Comparison of ENCODE assay signal across 8 cellular contexts in genomic region chr1:113903496-113904291, GRCh38. TPM values are rescaled to one million over a fixed set of nuclear protein-coding genes. Genes with fewer than 3 reads are reported as not detected.
A peak's percentile ranks its signal among the peaks of the same experiment; 100 is the strongest.
DNase-seq lines count a peak whose midpoint lies in the region; ATAC-seq lines count a peak whose summit lies in the region.

No MANE protein-coding gene starts in this region.

- H3K4me3 ChIP-seq in iPS-18a (ENCODE audit: low read length) = peak overlapping the region; percentile 91

- no peak for ATAC-seq in stimulated activated effector memory CD8-positive, alpha-beta T cell treated with anti-CD3 and anti-CD28 coated beads, Interleukin-12 subunit alpha, Interleukin-12 subunit beta, amount 100 ng/mL, for 72 hours
- ATAC-seq in HG02885 (IDR thresholded peaks at IDR 0.05; ENCODE audit: poor library complexity, unreplicated experiment) = no peak
- no peak for ATAC-seq in GM21825 (IDR thresholded peaks at IDR 0.05; ENCODE audit: unreplicated experiment)

- peak; percentile 9 for DNase-seq in Ammon's horn (ENCODE audit: low spot score)
- peak; percentile 20 for DNase-seq in HS-27A (ENCODE audit: low read depth)
- no peak for DNase-seq in activated naive CD4-positive, alpha-beta T cell treated with anti-CD3 and anti-CD28 coated beads for 36 hours
- no peak for DNase-seq in stimulated activated effector memory CD8-positive, alpha-beta T cell treated with anti-CD3 and anti-CD28 coated beads, Interleukin-12 subunit alpha, Interleukin-12 subunit beta, amount 100 ng/mL, for 72 hours (ENCODE audit: low spot score in 2 of 2)
- no peak for DNase-seq in globus pallidus (ENCODE audit: low spot score)

- H3K9me3 Mint-ChIP-seq in activated naive CD4-positive, alpha-beta T cell treated with anti-CD3 and anti-CD28 coated beads for 36 hours = no peaks in the 10 kb centered on the region
- H3K9me3 Mint-ChIP-seq in stimulated activated effector memory CD8-positive, alpha-beta T cell treated with anti-CD3 and anti-CD28 coated beads, Interleukin-12 subunit alpha, Interleukin-12 subunit beta, amount 100 ng/mL, for 72 hours = no peaks in the 10 kb centered on the region

- no peak overlapping the region for H3K27ac ChIP-seq in iPS-18a (ENCODE audit: low read length)

- H3K27me3 ChIP-seq in iPS-18a (ENCODE audit: control insufficient read depth, insufficient read depth, low read length) = no peaks in the 10 kb centered on the region

- peak overlapping the region; percentile 53 for H3K9ac ChIP-seq in iPS-18a (ENCODE audit: low read length)

- intact Hi-C loops in activated naive CD4-positive, alpha-beta T cell treated with anti-CD3 and anti-CD28 coated beads for 36 hours (cut with micrococcal nuclease) = loop anchor here (2.0 to 10.0 kb wide), 4 partner anchors 769 to 1187 kb away; partner anchors contain the start of genes LRIG2 and SLC16A1

- CTCF ChIA-PET in activated naive CD4-positive, alpha-beta T cell treated with anti-CD3 and anti-CD28 coated beads for 36 hours (lab: Charles Lee) = interaction anchor here (0.6 to 5.1 kb wide), 18 partner anchors 11 to 763 kb away, joined by 3 to 43 read pairs (median 4); partner anchors contain the start of gene HIPK1

- peak overlapping the region; percentile 97 for H3K27ac Mint-ChIP-seq in activated naive CD4-positive, alpha-beta T cell treated with anti-CD3 and anti-CD28 coated beads for 36 hours
- H3K27ac Mint-ChIP-seq in stimulated activated effector memory CD8-positive, alpha-beta T cell treated with anti-CD3 and anti-CD28 coated beads, Interleukin-12 subunit alpha, Interleukin-12 subunit beta, amount 100 ng/mL, for 72 hours = peak overlapping the region; percentile 95

- peaks cover 19% of the 10 kb centered on the region for H3K36me3 ChIP-seq in iPS-18a (ENCODE audit: control insufficient read depth, low read depth, low read length)

- no peaks in the 10 kb centered on the region for H3K4me1 ChIP-seq in iPS-18a (ENCODE audit: control insufficient read depth, low read depth, low read length)

- peaks cover 62% of the 10 kb centered on the region for H3K4me1 Mint-ChIP-seq in activated naive CD4-positive, alpha-beta T cell treated with anti-CD3 and anti-CD28 coated beads for 36 hours (ENCODE audit: low read depth)
- H3K4me1 Mint-ChIP-seq in stimulated activated effector memory CD8-positive, alpha-beta T cell treated with anti-CD3 and anti-CD28 coated beads, Interleukin-12 subunit alpha, Interleukin-12 subunit beta, amount 100 ng/mL, for 72 hours = peaks cover 78% of the 10 kb centered on the region

- H3K36me3 Mint-ChIP-seq in activated naive CD4-positive, alpha-beta T cell treated with anti-CD3 and anti-CD28 coated beads for 36 hours (ENCODE audit: low read depth) = peaks cover 47% of the 10 kb centered on the region
- H3K36me3 Mint-ChIP-seq in stimulated activated effector memory CD8-positive, alpha-beta T cell treated with anti-CD3 and anti-CD28 coated beads, Interleukin-12 subunit alpha, Interleukin-12 subunit beta, amount 100 ng/mL, for 72 hours = peaks cover 79% of the 10 kb centered on the region

- H3K4me3 Mint-ChIP-seq in activated naive CD4-positive, alpha-beta T cell treated with anti-CD3 and anti-CD28 coated beads for 36 hours = peak overlapping the region; percentile 99
- H3K4me3 Mint-ChIP-seq in stimulated activated effector memory CD8-positive, alpha-beta T cell treated with anti-CD3 and anti-CD28 coated beads, Interleukin-12 subunit alpha, Interleukin-12 subunit beta, amount 100 ng/mL, for 72 hours = peak overlapping the region; percentile 99

- no peaks in the 10 kb centered on the region for H3K27me3 Mint-ChIP-seq in activated naive CD4-positive, alpha-beta T cell treated with anti-CD3 and anti-CD28 coated beads for 36 hours (ENCODE audit: low read depth)

- H3K9me3 ChIP-seq in iPS-18a (ENCODE audit: control insufficient read depth, low read depth, low read length) = no peaks in the 10 kb centered on the region

RNA-seq across cellular contexts. Expression of gene AP4B1, which starts 0.9 kb away (rescaled TPM):
- 10 to 100 TPM; 35.7 to 40.2 TPM for total RNA-seq in activated naive CD4-positive, alpha-beta T cell treated with anti-CD3 and anti-CD28 coated beads for 36 hours

RNA-seq across cellular contexts. Expression of gene DCLRE1B, which starts 1.4 kb away (rescaled TPM):
- 10 to 100 TPM; 17.7 to 18.3 TPM for total RNA-seq in activated naive CD4-positive, alpha-beta T cell treated with anti-CD3 and anti-CD28 coated beads for 36 hours

RNA-seq across cellular contexts. Expression of gene BCL2L15, which starts 16.3 kb away (rescaled TPM):
- under 1 TPM; 0.15 to 0.43 TPM for total RNA-seq in activated naive CD4-positive, alpha-beta T cell treated with anti-CD3 and anti-CD28 coated beads for 36 hours

RNA-seq across cellular contexts. Expression of gene HIPK1, which starts 25.4 kb away (rescaled TPM):
- total RNA-seq in activated naive CD4-positive, alpha-beta T cell treated with anti-CD3 and anti-CD28 coated beads for 36 hours = 10 to 100 TPM; 47.7 to 51.0 TPM

RNA-seq across cellular contexts. Expression of gene PTPN22, which starts 32.2 kb away (rescaled TPM):
- 10 to 100 TPM; 43.9 to 50.9 TPM for total RNA-seq in activated naive CD4-positive, alpha-beta T cell treated with anti-CD3 and anti-CD28 coated beads for 36 hours

Comparison
In these comparisons a context has a peak if more than half of its experiments do, and no peak if none do; other contexts are left out.
1. DNase-seq: peak in Ammon's horn (single experiment) and HS-27A (single experiment); none in activated naive CD4-positive, alpha-beta T cell treated with anti-CD3 and anti-CD28 coated beads for 36 hours (single experiment), stimulated activated effector memory CD8-positive, alpha-beta T cell treated with anti-CD3 and anti-CD28 coated beads, Interleukin-12 subunit alpha, Interleukin-12 subunit beta, amount 100 ng/mL, for 72 hours (0 of 2) and globus pallidus (single experiment).